In genomic region chr10:70379581-70380176, GRCh38 we compare ENCODE assay signal across 8 cellular contexts. TPM values are rescaled to one million over a fixed set of nuclear protein-coding genes. Genes with fewer than 3 reads are reported as not detected.
DNase-seq lines count a peak whose midpoint lies in the region; ATAC-seq and TF ChIP-seq lines count a peak whose summit lies in the region.

No MANE protein-coding gene starts in this region.

- no peak overlapping the region for H3K9ac ChIP-seq in liver (ENCODE audit: low read depth in 1 of 2, low read length in 2 of 2)

- no peak for ATAC-seq in HG03342 (IDR thresholded peaks at IDR 0.05; ENCODE audit: unreplicated experiment)
- no peak for ATAC-seq in GM18861 (IDR thresholded peaks at IDR 0.05; ENCODE audit: unreplicated experiment)

- TF ChIP-seq CTCF in BJ (IDR thresholded peaks at IDR 0.05; ENCODE audit: insufficient read depth, low read depth, low read length) (peak; percentile 61), GM20000 (IDR thresholded peaks at IDR 0.05; ENCODE audit: extremely low read depth, missing control alignments) (peak; percentile 19), WERI-Rb-1 (IDR thresholded peaks at IDR 0.05; ENCODE audit: low read depth, low read length) (peak; percentile 78), liver (IDR thresholded peaks at IDR 0.05; ENCODE audit: low read depth, low read length, missing input control) (peak; percentile 31)

- no peaks in the 10 kb centered on the region for H3K36me3 ChIP-seq in BJ (ENCODE audit: control insufficient read depth, insufficient read depth, low read length)
- peaks cover 8% of the 10 kb centered on the region for H3K36me3 ChIP-seq in WERI-Rb-1
- H3K36me3 ChIP-seq in liver (ENCODE audit: control insufficient read depth in 4 of 4, insufficient read depth in 3 of 4, low read depth in 1 of 4, low read length in 3 of 4) = no peaks in the 10 kb centered on the region

- 92% methylated on average over 14 of the region's 14 CpGs for WGBS in liver

- no peak for TF ChIP-seq RAD21 in liver (IDR thresholded peaks at IDR 0.05)

- CTCF ChIA-PET in BJ (lab: Yijun Ruan, JAX) = interaction anchor here (0.8 to 2.7 kb wide), 4 partner anchors 15 to 65 kb away, joined by 3 to 14 read pairs (median 4); no protein-coding TSS in a partner anchor

- DNase-seq in BJ (ENCODE audit: low read depth) (no peak), GM20000 (ENCODE audit: low spot score) (peak; percentile 51), WERI-Rb-1 (no peak), OCI-M2 (lab: John Stamatoyannopoulos, UW; ENCODE audit: unreplicated experiment) (no peak)
- no peak for DNase-seq in stimulated activated CD4-positive, alpha-beta T cell treated with anti-CD3 and anti-CD28 coated beads, Interleukin-4, amount 100 ng/mL, for 1 hour

- peaks cover 4% of the 10 kb centered on the region; the same call in 1 of the 2 replicates for H3K27me3 ChIP-seq in BJ (ENCODE audit: control insufficient read depth, insufficient read depth, low read length)
- H3K27me3 ChIP-seq in WERI-Rb-1 (ENCODE audit: insufficient read depth, low read depth, severe bottlenecking) = no peaks in the 10 kb centered on the region
- no peaks in the 10 kb centered on the region for H3K27me3 ChIP-seq in liver (ENCODE audit: control insufficient read depth in 4 of 4, insufficient read depth in 4 of 4, low read length in 3 of 4)

- peaks cover 0 to 17% (median 12%) of the 10 kb centered on the region in 4 donors for H3K4me1 ChIP-seq in liver (ENCODE audit: control insufficient read depth in 4 of 4, insufficient read depth in 4 of 4, low read length in 3 of 4)

- peaks cover 5% of the 10 kb centered on the region for H3K9me3 ChIP-seq in WERI-Rb-1 (ENCODE audit: severe bottlenecking)
- peaks cover 0 to 3% (median 1%) of the 10 kb centered on the region in 4 donors for H3K9me3 ChIP-seq in liver (ENCODE audit: control insufficient read depth in 4 of 4, low read length in 3 of 4)

- H3K4me3 ChIP-seq in BJ (ENCODE audit: low read depth, low read length) (no peak overlapping the region), WERI-Rb-1 (ENCODE audit: low read depth, low read length) (no peak overlapping the region), liver (ENCODE audit: low read depth in 1 of 3, low read length in 3 of 3) (no peak overlapping the region)

- POLR2A ChIA-PET in BJ (lab: Charles Lee) = interaction anchor here (0.6 kb wide), 1 partner anchor 55 kb away, joined by 3 read pairs; no protein-coding TSS in a partner anchor

- H3K27ac ChIP-seq in WERI-Rb-1 (no peak overlapping the region; the same call in 1 of the 2 replicates), liver (ENCODE audit: low read depth in 1 of 2, low read length in 2 of 2) (no peak overlapping the region)

TF ChIP-seq in liver, 16 proteins besides CTCF, POLR2A, EP300 and RAD21:
- TF ChIP-seq HNF4G (IDR thresholded peaks at IDR 0.05) (no peak), REST (IDR thresholded peaks at IDR 0.05) (no peak), MAX (IDR thresholded peaks at IDR 0.05) (no peak), TAF1 (conservative IDR thresholded peaks at IDR 0.05) (no peak), GABPA (IDR thresholded peaks at IDR 0.05 in 1 of 2, conservative IDR thresholded peaks at IDR 0.05 in 1 of 2) (no peak), HNF4A (conservative IDR thresholded peaks at IDR 0.05) (no peak), EGR1 (IDR thresholded peaks at IDR 0.05; ENCODE audit: low read depth in 2 of 2) (no peak), FOXA2 (IDR thresholded peaks at IDR 0.05) (no peak), ZBTB33 (IDR thresholded peaks at IDR 0.05) (no peak), SP1 (IDR thresholded peaks at IDR 0.05) (no peak), YY1 (IDR thresholded peaks at IDR 0.05) (no peak), NR2F2 (IDR thresholded peaks at IDR 0.05) (no peak), RXRA (IDR thresholded peaks at IDR 0.05) (no peak), ATF3 (IDR thresholded peaks at IDR 0.05) (no peak), FOXA1 (IDR thresholded peaks at IDR 0.05) (no peak), JUND (IDR thresholded peaks at IDR 0.05) (no peak)

RNA-seq across cellular contexts. Expression of gene LRRC20, which starts 2.7 kb away (rescaled TPM):
- polyA plus RNA-seq in BJ (2011; rRNA removed) = 2.9 and 6.7 TPM in 2 replicates
- polyA minus RNA-seq in BJ (2011; rRNA and poly(A)+ RNA removed) = 2.1 and 2.3 TPM in 2 replicates
- 10 to 100 TPM in 1 of 2 donors, 1 to 10 TPM in 1; 9.3 to 13.4 TPM for total RNA-seq in liver
- 10 to 100 TPM in 1 of 2 donors, 1 to 10 TPM in 1; 8.0 to 15.5 TPM for polyA plus RNA-seq in liver

RNA-seq across cellular contexts. Expression of gene EIF4EBP2, which starts 24.3 kb away (rescaled TPM):
- 13.4 and 21.9 TPM in 2 replicates for polyA plus RNA-seq in BJ (2011; rRNA removed)
- polyA minus RNA-seq in BJ (2011; rRNA and poly(A)+ RNA removed) = 23.6 and 30.7 TPM in 2 replicates
- 10 to 100 TPM; 38.3 to 70.0 TPM for total RNA-seq in liver
- 10 to 100 TPM; 25.7 to 27.7 TPM for polyA plus RNA-seq in liver

Comparison
In these comparisons a context has a peak if more than half of its experiments do, and no peak if none do; other contexts are left out.
1. CTCF ChIP-seq: peak in every context shown above with its lines; median percentile 78 in WERI-Rb-1; 61 in BJ; 31 in liver; 19 in GM20000.